Comparison of ENCODE assay signal across 8 cellular contexts in the genomic region with DNA sequence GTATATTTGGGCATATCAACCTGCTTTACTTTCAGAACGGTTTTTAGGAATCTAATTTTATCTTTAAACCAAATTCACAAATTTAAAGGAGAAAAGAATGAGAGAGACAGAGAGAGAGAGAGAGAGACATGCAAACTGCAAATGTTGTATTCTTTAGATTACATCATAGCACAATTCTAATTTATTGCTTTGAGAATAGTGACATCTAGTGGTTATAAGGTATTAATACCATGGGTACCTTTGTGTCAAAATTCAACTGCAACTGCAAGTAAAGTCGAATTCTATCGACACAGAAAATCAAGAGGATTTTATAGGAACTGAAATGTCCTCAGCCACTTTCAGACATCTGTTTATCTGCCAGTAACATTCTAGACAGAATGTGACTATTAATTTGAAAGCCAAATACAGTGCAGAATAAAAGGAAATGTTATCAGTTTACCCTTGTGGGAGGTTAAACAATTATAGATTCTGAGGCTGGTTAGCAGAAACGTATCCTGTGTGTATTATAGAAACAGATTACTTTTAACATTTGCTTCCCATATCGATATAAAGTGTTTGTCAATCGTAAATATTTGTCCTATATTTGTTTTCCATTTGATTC.
DNase-seq lines count a peak whose midpoint lies in the region; ATAC-seq and TF ChIP-seq lines count a peak whose summit lies in the region.

No MANE protein-coding gene starts in this region.

- ATAC-seq in natural killer cell: peak in 1 of 3 donors; percentile 54
- no peak for ATAC-seq in natural killer cell treated with Interleukin-12 subunit alpha and Interleukin-12 subunit beta and Interleukin-15 and Interleukin-18, amount 100 ng/mL, for 72 hours
- peak in 1 of 2 donors; percentile 73 for ATAC-seq in gastrocnemius medialis

- H3K27me3 Mint-ChIP-seq in natural killer cell (ENCODE audit: low read depth in 2 of 2): no peaks in the 10 kb centered on the region
- H3K27me3 Mint-ChIP-seq in natural killer cell treated with Interleukin-12 subunit alpha and Interleukin-12 subunit beta and Interleukin-15 and Interleukin-18, amount 100 ng/mL, for 72 hours: no peaks in the 10 kb centered on the region

- intact Hi-C loops in natural killer cell (cut with micrococcal nuclease) (loop anchor here (10.0 kb wide), 1 partner anchor 1802 kb away; no protein-coding TSS in a partner anchor), gastrocnemius medialis (cut with DNase I; ENCODE audit: low total_unique reads) (no loop called here)

- H3K27ac ChIP-seq in SK-N-MC: no peak overlapping the region
- H3K27ac ChIP-seq in gastrocnemius medialis: no peak overlapping the region

- H3K4me3 ChIP-seq in Loucy (ENCODE audit: low read length, poor library complexity, severe bottlenecking) (no peak overlapping the region), SK-N-MC (peak overlapping the region; percentile 35; the same call in 1 of the 2 replicates), foreskin fibroblast (ENCODE audit: low read depth in 1 of 2, low read length in 2 of 2) (no peak overlapping the region), gastrocnemius medialis (no peak overlapping the region)

- H3K4me1 Mint-ChIP-seq in natural killer cell: no peaks in the 10 kb centered on the region
- H3K4me1 Mint-ChIP-seq in natural killer cell treated with Interleukin-12 subunit alpha and Interleukin-12 subunit beta and Interleukin-15 and Interleukin-18, amount 100 ng/mL, for 72 hours (ENCODE audit: low read depth in 2 of 2): no peaks in the 10 kb centered on the region

- no peaks in the 10 kb centered on the region for H3K79me2 ChIP-seq in Loucy (ENCODE audit: insufficient read depth, low read length)

- no peaks in the 10 kb centered on the region for H3K4me1 ChIP-seq in Loucy (ENCODE audit: insufficient read depth, low read length, poor library complexity, severe bottlenecking)
- H3K4me1 ChIP-seq in gastrocnemius medialis: no peaks in the 10 kb centered on the region

- H3K9me3 ChIP-seq in Loucy (ENCODE audit: insufficient read depth, low read depth, low read length): no peaks in the 10 kb centered on the region
- no peaks in the 10 kb centered on the region for H3K9me3 ChIP-seq in SK-N-MC (ENCODE audit: low read depth, low read length)
- no peaks in the 10 kb centered on the region for H3K9me3 ChIP-seq in gastrocnemius medialis

- POLR2A ChIA-PET in HEK293T (lab: Yijun Ruan, JAX): no interaction called here

- no peaks in the 10 kb centered on the region for H3K36me3 Mint-ChIP-seq in natural killer cell
- no peaks in the 10 kb centered on the region for H3K36me3 Mint-ChIP-seq in natural killer cell treated with Interleukin-12 subunit alpha and Interleukin-12 subunit beta and Interleukin-15 and Interleukin-18, amount 100 ng/mL, for 72 hours

- in situ Hi-C loops in gastrocnemius medialis (cut with MboI; ENCODE audit: low sequenced_read_pairs in 4 of 4): loop anchor here (25.0 kb wide), 2 partner anchors 1330 to 1805 kb away; a partner anchor contains a TSS

- no peaks in the 10 kb centered on the region for H3K27me3 ChIP-seq in Loucy (ENCODE audit: insufficient read depth, low read length, poor library complexity, severe bottlenecking)
- no peaks in the 10 kb centered on the region for H3K27me3 ChIP-seq in gastrocnemius medialis

- CTCF ChIA-PET in HEK293T (lab: Yijun Ruan, JAX): no interaction called here

- peak; percentile 35 for TF ChIP-seq CTCF in natural killer cell (IDR thresholded peaks at IDR 0.05)
- TF ChIP-seq CTCF in Loucy (conservative IDR thresholded peaks at IDR 0.05; ENCODE audit: low read length): peak; percentile 73
- TF ChIP-seq CTCF in foreskin fibroblast (IDR thresholded peaks at IDR 0.05; ENCODE audit: low read depth, low read length): peak; percentile 22
- peak in 4 of 5 experiments; percentile 52 to 59 (median 55) for TF ChIP-seq CTCF in gastrocnemius medialis (IDR thresholded peaks at IDR 0.05 in 4 of 5, conservative IDR thresholded peaks at IDR 0.05 in 1 of 5)

- no peak overlapping the region for H3K27ac Mint-ChIP-seq in natural killer cell
- H3K27ac Mint-ChIP-seq in natural killer cell treated with Interleukin-12 subunit alpha and Interleukin-12 subunit beta and Interleukin-15 and Interleukin-18, amount 100 ng/mL, for 72 hours: no peak overlapping the region

- H3K4me2 ChIP-seq in Loucy (ENCODE audit: low read depth, low read length, poor library complexity, severe bottlenecking): no peak overlapping the region

- H3K36me3 ChIP-seq in Loucy (ENCODE audit: insufficient read depth, low read length): no peaks in the 10 kb centered on the region
- no peaks in the 10 kb centered on the region for H3K36me3 ChIP-seq in SK-N-MC (ENCODE audit: insufficient read depth, low read length)
- H3K36me3 ChIP-seq in gastrocnemius medialis: no peaks in the 10 kb centered on the region

- no peak overlapping the region for H3K4me3 Mint-ChIP-seq in natural killer cell
- H3K4me3 Mint-ChIP-seq in natural killer cell treated with Interleukin-12 subunit alpha and Interleukin-12 subunit beta and Interleukin-15 and Interleukin-18, amount 100 ng/mL, for 72 hours: no peak overlapping the region

- no peaks in the 10 kb centered on the region for H4K20me1 ChIP-seq in Loucy (ENCODE audit: insufficient read depth, low read length, poor library complexity, severe bottlenecking)

- H2AFZ ChIP-seq in Loucy (ENCODE audit: low read length): 0 out of 2 replicates have a peak overlapping the region, but pooled peaks have one; percentile 2

- DNase-seq in natural killer cell: no peak
- no peak for DNase-seq in natural killer cell treated with Interleukin-12 subunit alpha and Interleukin-12 subunit beta and Interleukin-15 and Interleukin-18, amount 100 ng/mL, for 72 hours (ENCODE audit: low spot score)
- peak; percentile 31 for DNase-seq in HEK293T (ENCODE audit: extremely low spot score)
- peak; percentile 14 for DNase-seq in SK-N-MC (ENCODE audit: low read depth, low spot score)
- peak; percentile 2 to 31 for DNase-seq in foreskin fibroblast
- no peak for DNase-seq in gastrocnemius medialis
- DNase-seq in activated CD8-positive, alpha-beta memory T cell treated with anti-CD3 and anti-CD28 coated beads for 24 hours: no peak

- TF ChIP-seq POLR2A in gastrocnemius medialis (IDR thresholded peaks at IDR 0.05): no peak

- H3K9me2 ChIP-seq in Loucy (replicated peaks; ENCODE audit: low read depth, low read length): no peaks in the 10 kb centered on the region

- no peak overlapping the region for H3K9ac ChIP-seq in Loucy (ENCODE audit: low read depth, low read length, poor library complexity, severe bottlenecking)
- peak overlapping the region; percentile 48 for H3K9ac ChIP-seq in SK-N-MC (ENCODE audit: insufficient read length)

- peaks cover 6 to 8% of the 10 kb centered on the region in 2 donors for H3K9me3 Mint-ChIP-seq in natural killer cell
- peaks cover 4% of the 10 kb centered on the region for H3K9me3 Mint-ChIP-seq in natural killer cell treated with Interleukin-12 subunit alpha and Interleukin-12 subunit beta and Interleukin-15 and Interleukin-18, amount 100 ng/mL, for 72 hours

- no peaks in the 10 kb centered on the region for H3F3A ChIP-seq in Loucy (ENCODE audit: low read depth)

TF ChIP-seq in HEK293T, 16 proteins besides CTCF, POLR2A, EP300 and RAD21:
- TF ChIP-seq, protein P1, sequence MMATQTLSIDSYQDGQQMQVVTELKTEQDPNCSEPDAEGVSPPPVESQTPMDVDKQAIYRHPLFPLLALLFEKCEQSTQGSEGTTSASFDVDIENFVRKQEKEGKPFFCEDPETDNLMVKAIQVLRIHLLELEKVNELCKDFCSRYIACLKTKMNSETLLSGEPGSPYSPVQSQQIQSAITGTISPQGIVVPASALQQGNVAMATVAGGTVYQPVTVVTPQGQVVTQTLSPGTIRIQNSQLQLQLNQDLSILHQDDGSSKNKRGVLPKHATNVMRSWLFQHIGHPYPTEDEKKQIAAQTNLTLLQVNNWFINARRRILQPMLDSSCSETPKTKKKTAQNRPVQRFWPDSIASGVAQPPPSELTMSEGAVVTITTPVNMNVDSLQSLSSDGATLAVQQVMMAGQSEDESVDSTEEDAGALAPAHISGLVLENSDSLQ (IDR thresholded peaks at IDR 0.05): 0 out of 2 replicates have a peak, but pooled peaks have one; percentile 21
- TF ChIP-seq ELF4 (IDR thresholded peaks at IDR 0.05) (no peak), SUZ12 (IDR thresholded peaks at IDR 0.05) (no peak)

Comparison
In these comparisons a context has a peak if more than half of its experiments do, and no peak if none do; other contexts are left out.
1. DNase-seq: peak in HEK293T (single experiment), SK-N-MC (single experiment) and foreskin fibroblast (2 of 2); none in natural killer cell (single experiment), natural killer cell treated with Interleukin-12 subunit alpha and Interleukin-12 subunit beta and Interleukin-15 and Interleukin-18, amount 100 ng/mL, for 72 hours (single experiment), gastrocnemius medialis (0 of 2) and activated CD8-positive, alpha-beta memory T cell treated with anti-CD3 and anti-CD28 coated beads for 24 hours (single experiment).
2. CTCF ChIP-seq: peak in every context shown above with its lines; median percentile 73 in Loucy; 55 in gastrocnemius medialis; 35 in natural killer cell; 22 in foreskin fibroblast.